In genomic region chr3:57179580-57180410, GRCh38 we compare ENCODE assay signal across 8 cellular contexts.
DNase-seq lines count a peak whose midpoint lies in the region; FAIRE-seq and TF ChIP-seq lines count a peak whose summit lies in the region.

No MANE protein-coding gene starts in this region.

- CTCF ChIA-PET in AG04449 (lab: Yijun Ruan, JAX) = interaction anchor here (0.8 to 3.0 kb wide), 8 partner anchors 9 to 381 kb away, joined by 3 to 33 read pairs (median 3); partner anchors contain the start of gene HESX1

- FAIRE-seq in GM19239 (lab: Jason Lieb, UNC) = no peak

- in situ Hi-C loops in GM13976 (cut with MboI; ENCODE audit: low sequenced_read_pairs, unreplicated experiment) = no loop called here

- peak; percentile 22 for TF ChIP-seq CTCF in AG04449 (IDR thresholded peaks at IDR 0.05; ENCODE audit: insufficient read depth, low read length, missing control alignments)
- peak; percentile 23 for TF ChIP-seq CTCF in GM13976 (IDR thresholded peaks at IDR 0.05; ENCODE audit: borderline replicate concordance, control extremely low read depth, extremely low read depth, insufficient read depth, missing control alignments)
- TF ChIP-seq CTCF in fibroblast of pulmonary artery (IDR thresholded peaks at IDR 0.05; ENCODE audit: low read length, missing control alignments) = peak; percentile 51

- POLR2A ChIA-PET in AG04449 (lab: Yijun Ruan, JAX) = no interaction called here

- DNase-seq in AG04449 (ENCODE audit: low read depth, low spot score) (no peak), GM13976 (ENCODE audit: low spot score) (peak; percentile 43), RKO (ENCODE audit: low spot score) (peak; percentile 38), fibroblast of pulmonary artery (ENCODE audit: low read depth) (peak; percentile 49), NCI-H2107 treated with DMSO at 0.1 percent for 48 hours (lab: John Stamatoyannopoulos, UW; ENCODE audit: unreplicated experiment) (no peak), NCI-H526 treated with DMSO at 0.1 percent for 48 hours (lab: John Stamatoyannopoulos, UW) (no peak), GM19239 (ENCODE audit: insufficient read length, low spot score) (no peak)
- no peak for DNase-seq in activated effector memory CD4-positive, alpha-beta T cell treated with anti-CD3 and anti-CD28 coated beads, Interleukin-2, amount 50 U/mL, for 16 hours

- H3K4me3 ChIP-seq in AG04449 (ENCODE audit: low read depth, low read length) (no peak overlapping the region), fibroblast of pulmonary artery (replicated peaks; ENCODE audit: low read depth, low read length) (no peak overlapping the region)

Comparison
In these comparisons a context has a peak if more than half of its experiments do, and no peak if none do; other contexts are left out.
1. DNase-seq: peak in GM13976 (single experiment), RKO (single experiment) and fibroblast of pulmonary artery (single experiment); none in AG04449 (single experiment), activated effector memory CD4-positive, alpha-beta T cell treated with anti-CD3 and anti-CD28 coated beads, Interleukin-2, amount 50 U/mL, for 16 hours (single experiment), NCI-H2107 treated with DMSO at 0.1 percent for 48 hours (single experiment), NCI-H526 treated with DMSO at 0.1 percent for 48 hours (single experiment) and GM19239 (single experiment).
2. Peak in every context shown above with its lines, with median percentiles within 50 percentile points of each other: CTCF ChIP-seq.